In the genomic region with DNA sequence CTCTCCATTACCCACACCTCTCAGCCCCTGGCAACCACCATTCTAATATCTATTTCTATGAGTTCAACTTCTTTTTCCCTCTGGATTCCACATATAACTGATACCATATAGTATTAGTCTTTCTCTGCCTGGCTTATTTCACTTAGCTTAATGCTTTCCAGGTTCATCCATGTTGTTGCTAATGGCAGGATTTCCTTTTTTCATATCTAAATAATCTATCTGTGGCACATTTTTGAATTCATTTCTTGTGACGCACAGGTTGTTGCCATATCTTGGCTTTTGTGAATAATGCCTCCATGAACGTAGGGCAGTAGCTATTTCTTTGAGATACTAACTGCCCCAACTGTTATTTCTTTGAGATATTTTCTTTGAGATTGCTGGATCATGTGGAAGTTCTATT, we compare ENCODE assay signal across 20 cellular contexts.
"Had no signal": no experiment of that assay in that cellular context is flagged by ENCODE, and none has a peak within 500 bp of the region (broad histone marks: within the 10 kb centered on the region; RNA-seq: fewer than 3 reads in every experiment).

No MANE protein-coding gene starts in this region.

- H3K36me3 ChIP-seq: esophagus muscularis mucosa, gastrocnemius medialis, heart right ventricle, left lung, lower lobe of right lung had no signal

- H3K4me1 ChIP-seq: esophagus muscularis mucosa, gastrocnemius medialis, heart right ventricle, left lung, lower lobe of right lung had no signal

- DNase-seq: effector CD8-positive, alpha-beta T cell; effector memory CD8-positive, alpha-beta T cell; endodermal cell; foreskin fibroblast; foreskin melanocyte; gastrocnemius medialis; glutamatergic neuron; head of caudate nucleus; heart right ventricle; hippocampal formation; left cardiac atrium; left lung; left ventricle myocardium superior; lower lobe of right lung; mesenchymal stem cell; mucosa of descending colon; naive B cell; naive thymus-derived CD8-positive, alpha-beta T cell had no signal

- H3K27me3 ChIP-seq: esophagus muscularis mucosa, gastrocnemius medialis, heart right ventricle, left lung had no signal

- H3K9me3 ChIP-seq: esophagus muscularis mucosa, gastrocnemius medialis, left lung, lower lobe of right lung, mucosa of descending colon had no signal

- H3K27ac ChIP-seq: coronary artery, esophagus muscularis mucosa, gastrocnemius medialis, heart right ventricle, left lung, lower lobe of right lung had no signal

- H3K4me3 ChIP-seq: coronary artery, esophagus muscularis mucosa, gastrocnemius medialis, heart right ventricle, left lung, lower lobe of right lung, mucosa of descending colon had no signal
